6 cellular contexts compared by ENCODE assay signal in the genomic region with DNA sequence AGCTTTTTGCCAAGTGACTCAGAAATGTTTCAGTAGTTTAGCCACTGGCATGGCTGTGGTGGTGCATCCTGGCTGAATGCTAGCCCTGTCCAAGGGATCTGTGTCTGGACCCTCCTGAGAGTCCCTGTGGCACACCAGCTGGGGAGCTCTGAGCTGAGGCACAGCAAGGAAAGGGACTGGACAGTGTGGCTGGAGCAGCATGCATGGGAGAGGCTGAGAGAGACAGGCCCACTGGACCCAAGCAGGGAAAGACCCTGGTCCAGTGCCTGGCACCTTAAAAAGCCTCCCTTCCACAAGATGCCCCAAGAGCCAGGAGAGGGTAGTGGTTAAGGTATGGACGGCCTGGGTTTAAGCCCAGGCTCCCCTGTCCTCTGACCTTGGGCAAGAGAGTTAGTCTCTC.
"Had no signal": no experiment of that assay in that cellular context is flagged by ENCODE, and none has a peak within 500 bp of the region (broad histone marks: within the 10 kb centered on the region; RNA-seq: fewer than 3 reads in every experiment).

No MANE protein-coding gene starts in this region.

- H3K36me3 ChIP-seq: HAP-1 had no signal

- ATAC-seq: GM23338, HCT116 had no signal

- H3K4me3 Mint-ChIP-seq: GM23338, HFFc6, IgD-negative memory B cell had no signal

- H3K9me3 Mint-ChIP-seq: GM23338, HFFc6 had no signal

- H3K4me1 ChIP-seq: HAP-1 had no signal

- H3K4me3 ChIP-seq: GM23338, HAP-1 had no signal

- H3K4me1 Mint-ChIP-seq: IgD-negative memory B cell had no signal

- H3K27ac Mint-ChIP-seq: GM23338, HFFc6, IgD-negative memory B cell had no signal

- H3K9me3 ChIP-seq: HAP-1 had no signal

- H2AFZ ChIP-seq: GM23338 had no signal

- DNase-seq: HFFc6, KBM-7 had no signal

- H3K4me2 ChIP-seq: GM23338 had no signal
